In the genomic region with DNA sequence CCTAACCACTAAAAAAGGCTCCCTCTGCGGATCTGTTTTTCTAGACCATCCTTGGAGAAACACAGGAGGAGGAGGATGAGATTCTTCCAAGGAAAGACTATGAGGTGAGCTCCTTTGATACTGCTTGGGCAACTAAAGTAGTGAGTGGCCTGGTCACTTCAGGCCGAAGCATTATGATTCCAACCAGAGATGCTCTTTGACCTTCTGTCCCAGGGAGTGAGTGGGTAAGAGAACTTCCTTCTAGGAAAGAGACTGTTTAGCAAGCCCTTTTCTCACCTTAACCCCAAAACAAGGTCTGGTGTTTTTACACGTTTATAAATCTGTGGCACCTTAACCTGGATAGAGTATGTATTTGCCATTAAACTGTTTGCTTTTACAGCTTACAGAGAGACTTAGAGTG, we compare ENCODE assay signal across 8 cellular contexts. TPM values are rescaled to one million over a fixed set of nuclear protein-coding genes. Genes with fewer than 3 reads are reported as not detected.
DNase-seq lines count a peak whose midpoint lies in the region; ATAC-seq and TF ChIP-seq lines count a peak whose summit lies in the region.

No MANE protein-coding gene starts in this region.

- no peaks in the 10 kb centered on the region for H3K27me3 Mint-ChIP-seq in activated CD8-positive, alpha-beta T cell treated with anti-CD3 and anti-CD28 coated beads, Interleukin-2, amount 10 ng/mL, durations not matched to agents 7 days and 5 days (ENCODE audit: low read depth)

- POLR2A ChIA-PET in HCT116 (lab: Charles Lee) = interaction anchor here (1.0 to 2.4 kb wide), 3 partner anchors 12 to 102 kb away, joined by 3 to 24 read pairs (median 4); no protein-coding TSS in a partner anchor
- POLR2A ChIA-PET in activated CD8-positive, alpha-beta T cell treated with anti-CD3 and anti-CD28 coated beads, Interleukin-2, amount 10 ng/mL, durations not matched to agents 7 days and 5 days (lab: Charles Lee) = interaction anchor here (0.7 to 4.4 kb wide), 3 partner anchors 102 to 473 kb away, joined by 3 to 91 read pairs (median 4); a partner anchor contains a TSS

- CTCF ChIA-PET in HCT116 (lab: Charles Lee) = interaction anchor here (1.5 kb wide), 1 partner anchor 23 kb away, joined by 4 read pairs; no protein-coding TSS in a partner anchor
- CTCF ChIA-PET in activated CD8-positive, alpha-beta T cell treated with anti-CD3 and anti-CD28 coated beads, Interleukin-2, amount 10 ng/mL, durations not matched to agents 7 days and 5 days (lab: Charles Lee) = interaction anchor here (1.0 to 2.1 kb wide), 6 partner anchors 31 to 173 kb away, joined by 3 to 7 read pairs (median 6); a partner anchor contains a TSS

- H3K4me3 ChIP-seq in HCT116 (replicated peaks in 1 of 2; ENCODE audit: low read depth in 1 of 2, low read length in 2 of 2) (peak overlapping the region; percentile 58 to 77), iPS-15b (ENCODE audit: low read depth, low read length) (peak overlapping the region; percentile 80), smooth muscle cell (peak overlapping the region; percentile 70)

- no peak for TF ChIP-seq POLR2A in HCT116 (IDR thresholded peaks at IDR 0.05; ENCODE audit: borderline replicate concordance, extremely low read depth, insufficient read depth, insufficient read length)

- TF ChIP-seq RAD21 in HCT116 (IDR thresholded peaks at IDR 0.05; ENCODE audit: low read depth) = no peak

- H3K9me2 ChIP-seq in HCT116 (ENCODE audit: insufficient read depth) = no peaks in the 10 kb centered on the region

- peak overlapping the region; percentile 61 for H3K9ac ChIP-seq in HCT116 (ENCODE audit: low read length)
- H3K9ac ChIP-seq in iPS-15b (ENCODE audit: low read depth, low read length) = peak overlapping the region; percentile 29
- H3K9ac ChIP-seq in smooth muscle cell (ENCODE audit: low read depth) = peak overlapping the region; percentile 90

- TF ChIP-seq CTCF in HCT116 (IDR thresholded peaks at IDR 0.05 in 2 of 3, conservative IDR thresholded peaks at IDR 0.05 in 1 of 3; ENCODE audit: borderline replicate concordance in 1 of 3, insufficient read depth in 1 of 3, low read depth in 2 of 3, low read length in 2 of 3) (no peak), smooth muscle cell (IDR thresholded peaks at IDR 0.05; ENCODE audit: borderline replicate concordance, insufficient read depth, poor library complexity, severe bottlenecking) (no peak)

- H3K4me1 Mint-ChIP-seq in activated CD8-positive, alpha-beta T cell treated with anti-CD3 and anti-CD28 coated beads, Interleukin-2, amount 10 ng/mL, durations not matched to agents 7 days and 5 days (ENCODE audit: low read depth) = peaks cover 60% of the 10 kb centered on the region

- peak overlapping the region; percentile 95 for H3K27ac Mint-ChIP-seq in activated CD8-positive, alpha-beta T cell treated with anti-CD3 and anti-CD28 coated beads, Interleukin-2, amount 10 ng/mL, durations not matched to agents 7 days and 5 days

- H3K36me3 Mint-ChIP-seq in activated CD8-positive, alpha-beta T cell treated with anti-CD3 and anti-CD28 coated beads, Interleukin-2, amount 10 ng/mL, durations not matched to agents 7 days and 5 days (ENCODE audit: low read depth) = peaks cover 34% of the 10 kb centered on the region

- H3K36me3 ChIP-seq in HCT116 (ENCODE audit: control insufficient read depth in 1 of 2, insufficient read depth in 2 of 2, low read length in 2 of 2) (peaks cover 4 to 5% of the 10 kb centered on the region in 2 experiments; a peak in 2 of 4 replicates), iPS-15b (ENCODE audit: control insufficient read depth, insufficient read depth, low read length) (peaks cover 3% of the 10 kb centered on the region), smooth muscle cell (ENCODE audit: low read depth) (no peaks in the 10 kb centered on the region)

- peaks cover 15% of the 10 kb centered on the region for H3F3A ChIP-seq in smooth muscle cell (ENCODE audit: low read depth)

- H3K27me3 ChIP-seq in HCT116 (ENCODE audit: insufficient read depth, low read length) = no peaks in the 10 kb centered on the region
- no peaks in the 10 kb centered on the region for H3K27me3 ChIP-seq in iPS-15b (ENCODE audit: control insufficient read depth, insufficient read depth, low read length)
- no peaks in the 10 kb centered on the region for H3K27me3 ChIP-seq in smooth muscle cell (ENCODE audit: low read depth)

- intact Hi-C loops in HCT116 (cut with micrococcal nuclease) = no loop called here

- H3K79me2 ChIP-seq in HCT116 (ENCODE audit: insufficient read depth, low read length) = peaks cover 15% of the 10 kb centered on the region
- peaks cover 51% of the 10 kb centered on the region for H3K79me2 ChIP-seq in smooth muscle cell (ENCODE audit: low read depth)

- 78% methylated on average over 3 of the region's 3 CpGs for WGBS in smooth muscle cell (ENCODE audit: low lambda C conversion rate)

- H3K4me1 ChIP-seq in HCT116 (ENCODE audit: control insufficient read depth in 1 of 2, insufficient read depth in 2 of 2, low read length in 2 of 2) = peaks cover 25 to 44% of the 10 kb centered on the region in 2 experiments
- H3K4me1 ChIP-seq in iPS-15b (ENCODE audit: control insufficient read depth, insufficient read depth, low read length) = peaks cover 14% of the 10 kb centered on the region
- peaks cover 43% of the 10 kb centered on the region for H3K4me1 ChIP-seq in smooth muscle cell (ENCODE audit: low read depth)

- H4K20me1 ChIP-seq in HCT116 (ENCODE audit: insufficient read depth) = no peaks in the 10 kb centered on the region
- H4K20me1 ChIP-seq in smooth muscle cell (ENCODE audit: low read depth) = peaks cover 37% of the 10 kb centered on the region

- no peak for ATAC-seq in HCT116
- ATAC-seq in activated CD8-positive, alpha-beta T cell treated with anti-CD3 and anti-CD28 coated beads, Interleukin-2, amount 10 ng/mL, durations not matched to agents 7 days and 5 days = no peak
- ATAC-seq in HG02571 (IDR thresholded peaks at IDR 0.05; ENCODE audit: unreplicated experiment) = no peak

- H2AFZ ChIP-seq in HCT116 (ENCODE audit: low read depth, low read length, poor library complexity, severe bottlenecking) (no peak overlapping the region), smooth muscle cell (ENCODE audit: low read depth) (no peak overlapping the region)

- DNase-seq in HCT116 (ENCODE audit: low read depth, low spot score) (no peak), smooth muscle cell (lab: John Stamatoyannopoulos, UW; ENCODE audit: unreplicated experiment) (no peak), hippocampal formation (lab: John Stamatoyannopoulos, UW) (no peak), NCI-H1048 (lab: John Stamatoyannopoulos, UW) (no peak), mesenteric fat pad (ENCODE audit: low spot score) (no peak)
- DNase-seq in activated CD8-positive, alpha-beta T cell treated with anti-CD3 and anti-CD28 coated beads, Interleukin-2, amount 10 ng/mL, durations not matched to agents 7 days and 5 days = no peak

- no peaks in the 10 kb centered on the region for H3K9me3 Mint-ChIP-seq in activated CD8-positive, alpha-beta T cell treated with anti-CD3 and anti-CD28 coated beads, Interleukin-2, amount 10 ng/mL, durations not matched to agents 7 days and 5 days (ENCODE audit: insufficient read depth)

- peak overlapping the region; percentile 97 for H3K4me3 Mint-ChIP-seq in activated CD8-positive, alpha-beta T cell treated with anti-CD3 and anti-CD28 coated beads, Interleukin-2, amount 10 ng/mL, durations not matched to agents 7 days and 5 days

- RAD21 ChIA-PET in HCT116 (lab: Charles Lee; ENCODE audit: low non-redundant PET in 1 of 2, low total read pairs in 2 of 2, uncharacterized antibody in 2 of 2, unreplicated experiment in 2 of 2) = no interaction called here

- no TSS peak for BruUV-seq in HCT116 (replicated peaks; lab: Mats Ljungman, UMichigan)

- H3K9me3 ChIP-seq in HCT116 (ENCODE audit: control insufficient read depth in 1 of 2, insufficient read depth in 1 of 2, low read depth in 1 of 2, low read length in 2 of 2) (no peaks in the 10 kb centered on the region), iPS-15b (ENCODE audit: control insufficient read depth, insufficient read depth, low read length) (no peaks in the 10 kb centered on the region), smooth muscle cell (replicated peaks; ENCODE audit: low read depth) (no peaks in the 10 kb centered on the region)

- peak overlapping the region; percentile 89; the same call in 1 of the 2 replicates for H3K27ac ChIP-seq in HCT116 (ENCODE audit: low read depth, low read length)
- H3K27ac ChIP-seq in smooth muscle cell (ENCODE audit: low read depth) = peak overlapping the region; percentile 89

- H3K4me2 ChIP-seq in HCT116 (ENCODE audit: low read length) (peak overlapping the region; percentile 94), smooth muscle cell (peak overlapping the region; percentile 95)

TF ChIP-seq in HCT116, 20 proteins besides CTCF, POLR2A, EP300 and RAD21 (continues in another document):
- TF ChIP-seq EZH2 (IDR thresholded peaks at IDR 0.05) = no peak

RNA-seq across cellular contexts. Expression of a gene that starts 1.1 kb away (rescaled TPM):
- total RNA-seq in HCT116 (2021; ENCODE audit: unreplicated experiment) = 13.7 TPM
- 5.6 and 6.3 TPM in 2 replicates for polyA plus RNA-seq in HCT116 (2012)
- 10 to 100 TPM; 19.7 to 20.9 TPM for total RNA-seq in activated CD8-positive, alpha-beta T cell treated with anti-CD3 and anti-CD28 coated beads, Interleukin-2, amount 10 ng/mL, durations not matched to agents 7 days and 5 days
- total RNA-seq in smooth muscle cell = 8.4 and 13.6 TPM in 2 replicates
- polyA plus RNA-seq in smooth muscle cell = 9.9 and 14.8 TPM in 2 replicates
- total RNA-seq in mesenteric fat pad = 24.1 TPM

RNA-seq across cellular contexts. Expression of a gene that starts 1.3 kb away (rescaled TPM):
- total RNA-seq in HCT116 (2021; ENCODE audit: unreplicated experiment) = 20.9 TPM
- 9.1 and 10.7 TPM in 2 replicates for polyA plus RNA-seq in HCT116 (2012)
- 10 to 100 TPM; 32.4 to 34.6 TPM for total RNA-seq in activated CD8-positive, alpha-beta T cell treated with anti-CD3 and anti-CD28 coated beads, Interleukin-2, amount 10 ng/mL, durations not matched to agents 7 days and 5 days
- total RNA-seq in smooth muscle cell = 12.1 and 15.2 TPM in 2 replicates
- 6.1 and 8.3 TPM in 2 replicates for polyA plus RNA-seq in smooth muscle cell
- total RNA-seq in mesenteric fat pad = 35.8 TPM

RNA-seq across cellular contexts. Expression of a gene that starts 40.5 kb away (rescaled TPM):
- total RNA-seq in HCT116 (2021; ENCODE audit: unreplicated experiment) = not detected
- polyA plus RNA-seq in HCT116 (2012) = 0.09 and 0.12 TPM in 2 replicates
- not detected for total RNA-seq in activated CD8-positive, alpha-beta T cell treated with anti-CD3 and anti-CD28 coated beads, Interleukin-2, amount 10 ng/mL, durations not matched to agents 7 days and 5 days
- total RNA-seq in smooth muscle cell = not detected in 2 replicates
- polyA plus RNA-seq in smooth muscle cell = 0.48 and 1.4 TPM in 2 replicates
- total RNA-seq in mesenteric fat pad = not detected

RNA-seq across cellular contexts. Expression of a gene that starts 45.1 kb away (rescaled TPM):
- total RNA-seq in HCT116 (2021; ENCODE audit: unreplicated experiment) (0.12 TPM), smooth muscle cell (not detected in 2 replicates), mesenteric fat pad (1.1 TPM)
- polyA plus RNA-seq in HCT116 (2012) = 0.59 and 1.4 TPM in 2 replicates
- total RNA-seq in activated CD8-positive, alpha-beta T cell treated with anti-CD3 and anti-CD28 coated beads, Interleukin-2, amount 10 ng/mL, durations not matched to agents 7 days and 5 days = not detected
- 0.70 TPM in 1 of 2 replicates, not detected in the other for polyA plus RNA-seq in smooth muscle cell

RNA-seq across cellular contexts. Expression of a gene that starts 51.7 kb away (rescaled TPM):
- not detected for total RNA-seq in HCT116 (2021; ENCODE audit: unreplicated experiment)
- polyA plus RNA-seq in HCT116 (2012) = not detected in 2 replicates
- total RNA-seq in activated CD8-positive, alpha-beta T cell treated with anti-CD3 and anti-CD28 coated beads, Interleukin-2, amount 10 ng/mL, durations not matched to agents 7 days and 5 days = not detected
- 6.7 and 9.5 TPM in 2 replicates for total RNA-seq in smooth muscle cell
- 9.6 and 12.2 TPM in 2 replicates for polyA plus RNA-seq in smooth muscle cell
- not detected for total RNA-seq in mesenteric fat pad

Comparison
In these comparisons a context has a peak if more than half of its experiments do, and no peak if none do; other contexts are left out.
1. H3K9ac ChIP-seq: peak in every context shown above with its lines; median percentile 90 in smooth muscle cell; 61 in HCT116; 29 in iPS-15b.